ENCODE assay signal across 8 cellular contexts in genomic region chr12:121465921-121466799, GRCh38.
DNase-seq lines count a peak whose midpoint lies in the region; TF ChIP-seq lines count a peak whose summit lies in the region.

No MANE protein-coding gene starts in this region.

- intact Hi-C loops in ovary (cut with DNase I): no loop called here

- H3K9me3 ChIP-seq in MM.1S (replicated peaks; ENCODE audit: insufficient read depth, low read length) (no peaks in the 10 kb centered on the region), ovary (no peaks in the 10 kb centered on the region)

- H3K79me2 ChIP-seq in MM.1S (ENCODE audit: low read length): peaks cover 28% of the 10 kb centered on the region

- H3F3A ChIP-seq in MM.1S (ENCODE audit: insufficient read depth, low read length): no peaks in the 10 kb centered on the region

- no peak for TF ChIP-seq EP300 in ovary (IDR thresholded peaks at IDR 0.05)

- H3K4me3 ChIP-seq in GM12864 (ENCODE audit: low read depth, low read length) (peak overlapping the region; percentile 69), MM.1S (ENCODE audit: low read length) (peak overlapping the region; percentile 57), ovary (peak overlapping the region; percentile 62)

- no peak overlapping the region for H2AFZ ChIP-seq in MM.1S (ENCODE audit: low read length)

- DNase-seq in GM12864 (ENCODE audit: low read depth): no peak
- peak; percentile 15 for DNase-seq in HCEC 1CT
- DNase-seq in MM.1S: no peak
- DNase-seq in activated CD8-positive, alpha-beta memory T cell treated with anti-CD3 and anti-CD28 coated beads for 48 hours (ENCODE audit: low read depth in 2 of 3, low spot score in 2 of 3): peak in 2 of 3 experiments; percentile 13 to 16
- DNase-seq in erythroblast (lab: John Stamatoyannopoulos, UW): peak; percentile 43 to 49
- DNase-seq in ovary: peak in 2 of 5 donors; percentile 51 to 53
- no peak for DNase-seq in GOT3 (lab: John Stamatoyannopoulos, UW)
- DNase-seq in NCI-H187 (lab: John Stamatoyannopoulos, UW): no peak

- H3K4me1 ChIP-seq in MM.1S (ENCODE audit: low read length) (no peaks in the 10 kb centered on the region), ovary (ENCODE audit: insufficient read depth) (no peaks in the 10 kb centered on the region)

- WGBS in ovary, 3 donors: 12 to 26% (median 17%) methylated on average over 40 to 71 of the region's 71 CpGs

- H3K27ac ChIP-seq in MM.1S (ENCODE audit: low read length) (no peak overlapping the region), ovary (no peak overlapping the region)

- H3K36me3 ChIP-seq in MM.1S (replicated peaks; ENCODE audit: insufficient read depth, low read length) (no peaks in the 10 kb centered on the region), ovary (no peaks in the 10 kb centered on the region)

- H3K27me3 ChIP-seq in MM.1S (replicated peaks; ENCODE audit: insufficient read depth, low read length): no peaks in the 10 kb centered on the region
- no peaks in the 10 kb centered on the region for H3K27me3 ChIP-seq in ovary

- H3K9ac ChIP-seq in MM.1S (ENCODE audit: low read length): peak overlapping the region; percentile 31; the same call in 1 of the 2 replicates

- TF ChIP-seq CTCF in GM12864 (IDR thresholded peaks at IDR 0.05; ENCODE audit: low read depth, low read length, missing control alignments) (no peak), MM.1S (IDR thresholded peaks at IDR 0.05; ENCODE audit: low read length) (no peak), ovary (IDR thresholded peaks at IDR 0.05) (no peak)

- H4K20me1 ChIP-seq in MM.1S (ENCODE audit: insufficient read depth, low read length): no peaks in the 10 kb centered on the region

- H3K9me2 ChIP-seq in MM.1S (replicated peaks; ENCODE audit: insufficient read depth, low read length): no peaks in the 10 kb centered on the region

- H3K4me2 ChIP-seq in MM.1S (ENCODE audit: low read depth, low read length): peak overlapping the region; percentile 69

- TF ChIP-seq POLR2A in erythroblast (IDR thresholded peaks at IDR 0.05; ENCODE audit: low read length): no peak
- no peak for TF ChIP-seq POLR2A in ovary (IDR thresholded peaks at IDR 0.05)

Comparison
In these comparisons a context has a peak if more than half of its experiments do, and no peak if none do; other contexts are left out.
1. DNase-seq: peak in HCEC 1CT (single experiment), activated CD8-positive, alpha-beta memory T cell treated with anti-CD3 and anti-CD28 coated beads for 48 hours (2 of 3) and erythroblast (2 of 2); none in GM12864 (single experiment), MM.1S (single experiment), GOT3 (single experiment) and NCI-H187 (0 of 2).
2. Peak in every context shown above with its lines, with median percentiles within 50 percentile points of each other: H3K4me3 ChIP-seq.